Comparison of ENCODE assay signal across 18 cellular contexts in the genomic region with DNA sequence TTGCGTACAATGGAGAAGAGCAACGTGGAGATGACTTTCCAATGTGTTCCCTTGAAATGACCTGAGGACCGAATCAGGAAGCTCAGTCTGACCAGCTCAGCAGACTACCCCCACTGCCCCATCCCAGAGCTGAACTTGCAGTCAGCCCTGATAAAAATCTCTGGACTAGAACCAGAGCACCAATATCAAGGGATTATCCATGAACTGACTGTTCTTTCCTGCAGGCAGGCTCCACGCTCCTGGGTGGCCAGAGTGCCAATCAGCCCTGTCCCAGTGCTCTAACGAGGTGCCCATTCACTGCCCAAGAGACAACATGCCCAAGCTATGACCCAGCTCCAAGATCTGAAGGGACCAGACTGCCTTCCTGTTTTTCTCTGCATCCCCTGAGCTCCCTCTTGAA.
DNase-seq lines count a peak whose midpoint lies in the region; ATAC-seq and TF ChIP-seq lines count a peak whose summit lies in the region.
"Had no signal": no experiment of that assay in that cellular context is flagged by ENCODE, and none has a peak within 500 bp of the region (broad histone marks: within the 10 kb centered on the region; RNA-seq: fewer than 3 reads in every experiment).

No MANE protein-coding gene starts in this region.

- H3K14ac ChIP-seq in H9 (ENCODE audit: insufficient read depth, low read length): no peak overlapping the region

- H4K91ac ChIP-seq in H9 (ENCODE audit: insufficient read length, low read depth, low read length): no peak overlapping the region

- no peak overlapping the region for H2BK120ac ChIP-seq in H9 (ENCODE audit: low read depth, low read length, poor library complexity, severe bottlenecking)

- peak; percentile 61 for DNase-seq in EL
- peak; percentile 42 for DNase-seq in SK-N-DZ (ENCODE audit: low spot score)
- no peak for DNase-seq in Right ventricle myocardium superior
- peak; percentile 20 for DNase-seq in prostate gland (ENCODE audit: low spot score)
- DNase-seq in NCI-H1092 treated with DMSO at 0.1 percent for 48 hours (lab: John Stamatoyannopoulos, UW): no peak
- no peak for DNase-seq in H9
- DNase-seq in T-helper 1 cell: no peak
- DNase-seq in NOMO-1 treated with dmso at 0.1 percent for 144 hours (lab: John Stamatoyannopoulos, UW; ENCODE audit: unreplicated experiment): no peak
- DNase-seq: activated CD8-positive, alpha-beta memory T cell treated with anti-CD3 and anti-CD28 coated beads, Interleukin-2, amount 10 ng/mL, durations not matched to agents 7 days and 5 days; activated effector memory CD4-positive, alpha-beta T cell treated with anti-CD3 and anti-CD28 coated beads, Interleukin-2, amount 50 U/mL, for 16 hours; aorta; cortex of kidney; heart right ventricle; kidney; NCI-H2081 treated with DMSO at 0.1 percent for 48 hours had no signal

- H3K4me3 Mint-ChIP-seq in H9: no peak overlapping the region
- H3K4me3 Mint-ChIP-seq: activated CD8-positive, alpha-beta memory T cell treated with anti-CD3 and anti-CD28 coated beads, Interleukin-2, amount 10 ng/mL, durations not matched to agents 7 days and 5 days; stimulated activated naive CD8-positive, alpha-beta T cell treated with anti-CD3 and anti-CD28 coated beads, Interleukin-15, Interleukin-2, amounts not matched to agents 100 ng/mL and 50 ng/mL, for 24 hours; T-helper 1 cell treated with Interleukin-12 subunit alpha and Interleukin-12 subunit beta and Interleukin-4 antibody, amounts not matched to agents 30 μg/mL and 1 μg/mL, for 36 hours had no signal

- H3K4me1 ChIP-seq in prostate gland (replicated peaks) (peaks cover 3% of the 10 kb centered on the region), H9 (ENCODE audit: insufficient read depth, low read length) (no peaks in the 10 kb centered on the region)

- no peak overlapping the region for H2AK5ac ChIP-seq in H9 (ENCODE audit: insufficient read length, low read length)

- H3K9me3 Mint-ChIP-seq in H9: no peaks in the 10 kb centered on the region
- H3K9me3 Mint-ChIP-seq: stimulated activated naive CD8-positive, alpha-beta T cell treated with anti-CD3 and anti-CD28 coated beads, Interleukin-15, Interleukin-2, amounts not matched to agents 100 ng/mL and 50 ng/mL, for 24 hours; T-helper 1 cell treated with Interleukin-12 subunit alpha and Interleukin-12 subunit beta and Interleukin-4 antibody, amounts not matched to agents 30 μg/mL and 1 μg/mL, for 36 hours had no signal

- H3K27me3 Mint-ChIP-seq in H9 (ENCODE audit: low read depth): peaks cover 3% of the 10 kb centered on the region; the same call in 1 of the 2 replicates

- H3K18ac ChIP-seq in H9 (ENCODE audit: insufficient read length, low read depth, low read length): no peak overlapping the region

- no peak overlapping the region for H3T11ph ChIP-seq in H9 (ENCODE audit: low read length)

- H3K79me2 ChIP-seq in H9 (ENCODE audit: insufficient read depth, low read length): no peaks in the 10 kb centered on the region

- H3K36me3 Mint-ChIP-seq in H9 (ENCODE audit: insufficient read depth in 1 of 3, low read depth in 3 of 3): no peaks in the 10 kb centered on the region
- H3K36me3 Mint-ChIP-seq: activated CD8-positive, alpha-beta memory T cell treated with anti-CD3 and anti-CD28 coated beads, Interleukin-2, amount 10 ng/mL, durations not matched to agents 7 days and 5 days had no signal

- H2BK12ac ChIP-seq in H9 (ENCODE audit: insufficient read length, low read depth, low read length): no peak overlapping the region

- no peak overlapping the region for H3K23ac ChIP-seq in H9 (ENCODE audit: insufficient read length, low read depth, low read length)

- H3K27me3 ChIP-seq in prostate gland (replicated peaks; ENCODE audit: insufficient read depth) (no peaks in the 10 kb centered on the region), H9 (ENCODE audit: insufficient read depth, low read length) (no peaks in the 10 kb centered on the region)

- no peak overlapping the region for H2BK20ac ChIP-seq in H9 (ENCODE audit: low read depth, low read length, poor library complexity, severe bottlenecking)

- WGBS in prostate gland: 19% methylated on average over 5 of the region's 5 CpGs
- WGBS in H9 (ENCODE audit: extremely low coverage, insufficient read length, low lambda C conversion rate): no CpG with 5 or more reads among the region's 5 CpGs

- no peak overlapping the region for H3K56ac ChIP-seq in H9 (ENCODE audit: insufficient read length, low read depth, low read length)

- no peak overlapping the region for H4K5ac ChIP-seq in H9 (ENCODE audit: insufficient read length, low read depth, low read length)

- no peaks in the 10 kb centered on the region for H3K79me1 ChIP-seq in H9 (ENCODE audit: insufficient read depth, low read depth, low read length, poor library complexity, severe bottlenecking)

- TF ChIP-seq POLR2A in prostate gland (IDR thresholded peaks at IDR 0.05): no peak

- no peak overlapping the region for H2AFZ ChIP-seq in H9 (ENCODE audit: low read length)

- no peak overlapping the region for H4K8ac ChIP-seq in H9 (replicated peaks; ENCODE audit: insufficient read length, low read depth, low read length)

- no peak for TF ChIP-seq CTCF in prostate gland (IDR thresholded peaks at IDR 0.05)
- TF ChIP-seq CTCF in H9 (conservative IDR thresholded peaks at IDR 0.05): no peak

- intact Hi-C loops in Right ventricle myocardium superior (cut with DNase I): no loop called here
- intact Hi-C loops in prostate gland (cut with DNase I): no loop called here

- H3K9me3 ChIP-seq in prostate gland: no peaks in the 10 kb centered on the region
- H3K9me3 ChIP-seq in H9 (ENCODE audit: control insufficient read depth, low read depth, low read length): no peaks in the 10 kb centered on the region
- H3K9me3 ChIP-seq: heart right ventricle had no signal

- no peak overlapping the region for H2BK15ac ChIP-seq in H9 (ENCODE audit: low read depth, low read length)

- H3K23me2 ChIP-seq in H9 (ENCODE audit: insufficient read length, low read depth, low read length, poor library complexity, severe bottlenecking): no peaks in the 10 kb centered on the region

- no peaks in the 10 kb centered on the region for H3K36me3 ChIP-seq in prostate gland
- H3K36me3 ChIP-seq: heart right ventricle had no signal

- peaks cover 10 to 18% of the 10 kb centered on the region in 2 experiments for H3K4me1 Mint-ChIP-seq in H9
- H3K4me1 Mint-ChIP-seq: activated CD8-positive, alpha-beta memory T cell treated with anti-CD3 and anti-CD28 coated beads, Interleukin-2, amount 10 ng/mL, durations not matched to agents 7 days and 5 days had no signal

- H3K9ac ChIP-seq in H9 (ENCODE audit: extremely low read depth, insufficient read length, low read length): no peak overlapping the region

- no peak overlapping the region for H2BK5ac ChIP-seq in H9 (ENCODE audit: insufficient read length, low read length)

- no peak overlapping the region for H3K4me3 ChIP-seq in prostate gland
- H3K4me3 ChIP-seq: heart right ventricle had no signal

- H3K27ac Mint-ChIP-seq in H9: peak overlapping the region in 1 of 3 experiments; percentile 34; a peak in 1 of 7 replicates
- H3K27ac Mint-ChIP-seq: activated CD8-positive, alpha-beta memory T cell treated with anti-CD3 and anti-CD28 coated beads, Interleukin-2, amount 10 ng/mL, durations not matched to agents 7 days and 5 days; stimulated activated naive CD8-positive, alpha-beta T cell treated with anti-CD3 and anti-CD28 coated beads, Interleukin-15, Interleukin-2, amounts not matched to agents 100 ng/mL and 50 ng/mL, for 24 hours; T-helper 1 cell treated with Interleukin-12 subunit alpha and Interleukin-12 subunit beta and Interleukin-4 antibody, amounts not matched to agents 30 μg/mL and 1 μg/mL, for 36 hours had no signal

- no peaks in the 10 kb centered on the region for H4K20me1 ChIP-seq in H9 (ENCODE audit: control insufficient read depth, insufficient read depth, insufficient read length)

- H3K27ac ChIP-seq in prostate gland (peak overlapping the region; percentile 26 to 61), H9 (ENCODE audit: insufficient read length, low read depth, low read length) (no peak overlapping the region)

- H3K4me2 ChIP-seq in H9 (ENCODE audit: insufficient read depth, insufficient read length, low read length): no peak overlapping the region

- no peak overlapping the region for H3K4ac ChIP-seq in H9 (ENCODE audit: low read depth, low read length)

- peak; percentile 65 for ATAC-seq in Right ventricle myocardium superior (ENCODE audit: poor library complexity)
- ATAC-seq: activated CD8-positive, alpha-beta memory T cell treated with anti-CD3 and anti-CD28 coated beads, Interleukin-2, amount 10 ng/mL, durations not matched to agents 7 days and 5 days; esophagus mucosa had no signal

Comparison
In these comparisons a context has a peak if more than half of its experiments do, and no peak if none do; other contexts are left out.
1. DNase-seq: peak in EL (single experiment), SK-N-DZ (single experiment) and prostate gland (single experiment); none in Right ventricle myocardium superior (single experiment), NCI-H1092 treated with DMSO at 0.1 percent for 48 hours (single experiment), H9 (single experiment), T-helper 1 cell (0 of 5) and NOMO-1 treated with dmso at 0.1 percent for 144 hours (single experiment).